In the genomic region with DNA sequence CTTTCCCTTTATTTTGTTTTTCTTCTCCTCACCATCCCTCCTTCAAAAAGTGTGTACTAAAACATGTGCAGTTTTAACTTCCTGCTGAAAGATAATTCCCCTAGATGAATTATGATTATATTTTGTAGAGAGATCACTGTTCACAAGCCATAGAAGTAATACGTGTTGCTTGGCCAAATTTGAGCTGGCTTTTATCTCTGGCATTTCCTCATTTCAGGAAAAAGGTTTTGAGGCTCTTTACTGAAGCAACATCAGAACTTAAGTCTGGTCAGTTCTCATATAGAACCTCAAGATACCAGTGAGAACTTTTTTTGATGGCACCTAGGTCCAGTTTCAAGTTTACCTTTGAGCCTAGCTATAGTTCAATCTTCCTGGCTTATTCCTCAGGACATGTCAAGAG, we compare ENCODE assay signal across 28 cellular contexts.
"Had no signal": no experiment of that assay in that cellular context is flagged by ENCODE, and none has a peak within 500 bp of the region (broad histone marks: within the 10 kb centered on the region; RNA-seq: fewer than 3 reads in every experiment).

No MANE protein-coding gene starts in this region.

- H3K9me3 Mint-ChIP-seq: activated B cell treated with CpG ODN at 0.5 μM for 24 hours; stimulated activated naive B cell treated with anti-CD40 and anti-IgM and Interleukin-4, amounts not matched to agents 10 μg/mL and 1 μg/mL and 100 μg/mL, for 72 hours; T-helper 2 cell treated with Interferon-gamma antibody and Interleukin-4, amounts not matched to agents 5 μg/mL and 100 μg/mL, for 36 hours had no signal

- H3K9me3 ChIP-seq: heart right ventricle, left lung, lower lobe of right lung, neutrophil, prostate gland, stomach, thyroid gland, upper lobe of right lung had no signal

- H3K4me3 ChIP-seq: heart right ventricle, left lung, lower lobe of right lung, prostate gland, stomach, thyroid gland, upper lobe of right lung had no signal

- H3K27me3 ChIP-seq: heart right ventricle, left lung, neutrophil, stomach, thyroid gland, upper lobe of right lung had no signal

- DNase-seq: activated B cell treated with CpG ODN at 0.5 μM for 24 hours; activated CD4-positive, alpha-beta T cell treated with anti-CD3 and anti-CD28 coated beads, Interleukin-2, amount 50 U/mL, for 1 hour; activated CD8-positive, alpha-beta T cell treated with anti-CD3 and anti-CD28 coated beads for 36 hours; activated T-cell treated with anti-CD3 and anti-CD28 coated beads, Interleukin-2, amount 50 U/mL, for 4 hours; effector memory CD4-positive, alpha-beta T cell; foreskin melanocyte; heart right ventricle; left lung; lower lobe of right lung; mesendoderm; retina; small intestine; stimulated activated CD4-positive, alpha-beta T cell treated with anti-CD3 and anti-CD28 coated beads, Interleukin-1b, Interleukin-23, amount 100 ng/mL, for 48 hours; stimulated activated CD4-positive, alpha-beta T cell treated with anti-CD3 and anti-CD28 coated beads, Interleukin-4, amount 100 ng/mL, for 4 hours; stimulated activated CD8-positive, alpha-beta memory T cell treated with anti-CD3 and anti-CD28 coated beads, Interleukin-4, amount 100 ng/mL, for 48 hours; stimulated activated naive B cell treated with anti-CD40 and anti-IgM and Interleukin-4, amounts not matched to agents 10 μg/mL and 1 μg/mL and 100 μg/mL, for 72 hours; stomach; T-helper 1 cell; thyroid gland; upper lobe of right lung had no signal

- H3K27me3 Mint-ChIP-seq: activated B cell treated with CpG ODN at 0.5 μM for 24 hours; activated CD8-positive, alpha-beta T cell treated with anti-CD3 and anti-CD28 coated beads for 36 hours; central memory CD8-positive, alpha-beta T cell; natural killer cell treated with Interleukin-12 subunit alpha and Interleukin-12 subunit beta and Interleukin-15 and Interleukin-18, amount 100 ng/mL, for 72 hours had no signal

- H3K36me3 Mint-ChIP-seq: activated naive CD4-positive, alpha-beta T cell treated with anti-CD3 and anti-CD28 coated beads, Interleukin-2, amount 50 U/mL, for 72 hours; natural killer cell treated with Interleukin-12 subunit alpha and Interleukin-12 subunit beta and Interleukin-15 and Interleukin-18, amount 100 ng/mL, for 72 hours; stimulated activated naive B cell treated with anti-CD40 and anti-IgM and Interleukin-4, amounts not matched to agents 10 μg/mL and 1 μg/mL and 100 μg/mL, for 72 hours had no signal

- ATAC-seq: activated CD8-positive, alpha-beta T cell treated with anti-CD3 and anti-CD28 coated beads for 36 hours; activated naive CD4-positive, alpha-beta T cell treated with anti-CD3 and anti-CD28 coated beads, Interleukin-2, amount 50 U/mL, for 72 hours; activated T-cell treated with anti-CD3 and anti-CD28 coated beads, Interleukin-2, amount 50 U/mL, for 4 hours; heart right ventricle; left lung; lower lobe of right lung; natural killer cell treated with Interleukin-12 subunit alpha and Interleukin-12 subunit beta and Interleukin-15 and Interleukin-18, amount 100 ng/mL, for 72 hours; sciatic nerve; stimulated activated naive B cell treated with anti-CD40 and anti-IgM and Interleukin-4, amounts not matched to agents 10 μg/mL and 1 μg/mL and 100 μg/mL, for 72 hours; upper lobe of right lung had no signal

- H3K27ac ChIP-seq: heart right ventricle, left lung, lower lobe of right lung, neutrophil, prostate gland, stomach, thyroid gland, upper lobe of right lung had no signal

- H3K4me1 ChIP-seq: heart right ventricle, left lung, lower lobe of right lung, prostate gland, stomach, thyroid gland, upper lobe of right lung had no signal

- H3K27ac Mint-ChIP-seq: activated B cell treated with CpG ODN at 0.5 μM for 24 hours; activated CD8-positive, alpha-beta T cell treated with anti-CD3 and anti-CD28 coated beads for 36 hours; activated naive CD4-positive, alpha-beta T cell treated with anti-CD3 and anti-CD28 coated beads, Interleukin-2, amount 50 U/mL, for 72 hours; activated T-helper 2 cell treated with anti-CD3 and anti-CD28 coated beads, Interferon-gamma antibody, Interleukin-2, Interleukin-4, amounts not matched to agents 10 μg/mL and 5 μg/mL and 100 μg/mL, durations not matched to agents 14 hours and 24 hours and 36 hours; natural killer cell treated with Interleukin-12 subunit alpha and Interleukin-12 subunit beta and Interleukin-15 and Interleukin-18, amount 100 ng/mL, for 72 hours; stimulated activated naive B cell treated with anti-CD40 and anti-IgM and Interleukin-4, amounts not matched to agents 10 μg/mL and 1 μg/mL and 100 μg/mL, for 72 hours; T-helper 2 cell treated with Interferon-gamma antibody and Interleukin-4, amounts not matched to agents 5 μg/mL and 100 μg/mL, for 36 hours had no signal

- H3K36me3 ChIP-seq: heart right ventricle, left lung, lower lobe of right lung, neutrophil, prostate gland, stomach, thyroid gland, upper lobe of right lung had no signal

- H3K4me3 Mint-ChIP-seq: activated B cell treated with CpG ODN at 0.5 μM for 24 hours; activated CD8-positive, alpha-beta T cell treated with anti-CD3 and anti-CD28 coated beads for 36 hours; activated T-cell treated with anti-CD3 and anti-CD28 coated beads, Interleukin-2, amount 50 U/mL, for 4 hours; central memory CD8-positive, alpha-beta T cell; natural killer cell treated with Interleukin-12 subunit alpha and Interleukin-12 subunit beta and Interleukin-15 and Interleukin-18, amount 100 ng/mL, for 72 hours; stimulated activated naive B cell treated with anti-CD40 and anti-IgM and Interleukin-4, amounts not matched to agents 10 μg/mL and 1 μg/mL and 100 μg/mL, for 72 hours; T-helper 2 cell treated with Interferon-gamma antibody and Interleukin-4, amounts not matched to agents 5 μg/mL and 100 μg/mL, for 36 hours had no signal

- H3K4me1 Mint-ChIP-seq: activated B cell treated with CpG ODN at 0.5 μM for 24 hours; central memory CD8-positive, alpha-beta T cell; stimulated activated naive B cell treated with anti-CD40 and anti-IgM and Interleukin-4, amounts not matched to agents 10 μg/mL and 1 μg/mL and 100 μg/mL, for 72 hours had no signal
